ENCODE assay signal across 7 cellular contexts in genomic region chr7:105005486-105005885, GRCh38. TPM values are rescaled to one million over a fixed set of nuclear protein-coding genes. Genes with fewer than 3 reads are reported as not detected.
DNase-seq lines count a peak whose midpoint lies in the region; TF ChIP-seq lines count a peak whose summit lies in the region.
"Not testable (repeated sequence)": the region's sequence is repeated elsewhere in the genome, so short reads cannot be mapped to it uniquely, and the experiment has no call there.

No MANE protein-coding gene starts in this region.

- peaks cover 39% of the 10 kb centered on the region for H3K4me1 Mint-ChIP-seq in Caco-2 (ENCODE audit: low read depth, unreplicated experiment)
- H3K4me1 Mint-ChIP-seq in activated T-helper 2 cell treated with anti-CD3 and anti-CD28 coated beads, Interferon-gamma antibody, Interleukin-2, Interleukin-4, amounts not matched to agents 10 μg/mL and 5 μg/mL and 100 μg/mL, durations not matched to agents 14 hours and 24 hours and 36 hours (ENCODE audit: low read depth): peaks cover 75% of the 10 kb centered on the region
- peaks cover 60% of the 10 kb centered on the region for H3K4me1 Mint-ChIP-seq in nephron progenitor cell
- peaks cover 95% of the 10 kb centered on the region for H3K4me1 Mint-ChIP-seq in stimulated activated naive CD8-positive, alpha-beta T cell treated with anti-CD3 and anti-CD28 coated beads, Interleukin-15, Interleukin-2, amounts not matched to agents 100 ng/mL and 50 ng/mL, for 24 hours (ENCODE audit: low read depth)

- H2AFZ ChIP-seq in hepatocyte: not testable (repeated sequence)

- peaks cover 86% of the 10 kb centered on the region for H3K36me3 Mint-ChIP-seq in Caco-2 (ENCODE audit: insufficient read depth, unreplicated experiment)
- H3K36me3 Mint-ChIP-seq in activated T-helper 2 cell treated with anti-CD3 and anti-CD28 coated beads, Interferon-gamma antibody, Interleukin-2, Interleukin-4, amounts not matched to agents 10 μg/mL and 5 μg/mL and 100 μg/mL, durations not matched to agents 14 hours and 24 hours and 36 hours (ENCODE audit: low read depth): peaks cover 75% of the 10 kb centered on the region
- peaks cover 77% of the 10 kb centered on the region for H3K36me3 Mint-ChIP-seq in nephron progenitor cell (ENCODE audit: low read depth)
- H3K36me3 Mint-ChIP-seq in stimulated activated naive CD8-positive, alpha-beta T cell treated with anti-CD3 and anti-CD28 coated beads, Interleukin-15, Interleukin-2, amounts not matched to agents 100 ng/mL and 50 ng/mL, for 24 hours (ENCODE audit: low read depth): peaks cover 67% of the 10 kb centered on the region

- H3K4me3 ChIP-seq in Caco-2 (ENCODE audit: low read depth, low read length); coronary artery; hepatocyte: not testable (repeated sequence)

- POLR2A ChIA-PET in Caco-2 (lab: Charles Lee): interaction anchor here (1.2 to 3.1 kb wide), 2 partner anchors 15 to 21 kb away, joined by 5 to 20 read pairs; no protein-coding TSS in a partner anchor

- WGBS in hepatocyte (ENCODE audit: low lambda C conversion rate, missing lambda C conversion rate): 95% methylated on average over 12 of the region's 12 CpGs

- H3K27ac Mint-ChIP-seq in Caco-2 (ENCODE audit: unreplicated experiment) (peak overlapping the region; percentile 64), nephron progenitor cell (peak overlapping the region; percentile 79)
- peak overlapping the region; percentile 51 for H3K27ac Mint-ChIP-seq in activated T-helper 2 cell treated with anti-CD3 and anti-CD28 coated beads, Interferon-gamma antibody, Interleukin-2, Interleukin-4, amounts not matched to agents 10 μg/mL and 5 μg/mL and 100 μg/mL, durations not matched to agents 14 hours and 24 hours and 36 hours
- H3K27ac Mint-ChIP-seq in stimulated activated naive CD8-positive, alpha-beta T cell treated with anti-CD3 and anti-CD28 coated beads, Interleukin-15, Interleukin-2, amounts not matched to agents 100 ng/mL and 50 ng/mL, for 24 hours: peak overlapping the region; percentile 14

- peak overlapping the region; percentile 77 for H3K4me2 ChIP-seq in hepatocyte

- not testable (repeated sequence) for H3K36me3 ChIP-seq in Caco-2 (ENCODE audit: control insufficient read depth, insufficient read depth, low read length); hepatocyte (replicated peaks; ENCODE audit: insufficient read depth, low read depth)

- H3K9me3 Mint-ChIP-seq in Caco-2 (ENCODE audit: unreplicated experiment); activated T-helper 2 cell treated with anti-CD3 and anti-CD28 coated beads, Interferon-gamma antibody, Interleukin-2, Interleukin-4, amounts not matched to agents 10 μg/mL and 5 μg/mL and 100 μg/mL, durations not matched to agents 14 hours and 24 hours and 36 hours; stimulated activated naive CD8-positive, alpha-beta T cell treated with anti-CD3 and anti-CD28 coated beads, Interleukin-15, Interleukin-2, amounts not matched to agents 100 ng/mL and 50 ng/mL, for 24 hours: not testable (repeated sequence)
- peaks cover 17% of the 10 kb centered on the region for H3K9me3 Mint-ChIP-seq in nephron progenitor cell

- not testable (repeated sequence) for H3K9me3 ChIP-seq in Caco-2; hepatocyte (ENCODE audit: low read depth)

- not testable (repeated sequence) for H3K27me3 ChIP-seq in Caco-2 (replicated peaks; ENCODE audit: control insufficient read depth, insufficient read depth, low read length); hepatocyte

- H3K27me3 Mint-ChIP-seq in Caco-2 (ENCODE audit: insufficient read depth, unreplicated experiment); activated T-helper 2 cell treated with anti-CD3 and anti-CD28 coated beads, Interferon-gamma antibody, Interleukin-2, Interleukin-4, amounts not matched to agents 10 μg/mL and 5 μg/mL and 100 μg/mL, durations not matched to agents 14 hours and 24 hours and 36 hours (ENCODE audit: low read depth); nephron progenitor cell (ENCODE audit: low read depth, poor library complexity); stimulated activated naive CD8-positive, alpha-beta T cell treated with anti-CD3 and anti-CD28 coated beads, Interleukin-15, Interleukin-2, amounts not matched to agents 100 ng/mL and 50 ng/mL, for 24 hours: not testable (repeated sequence)

- H3K9me2 ChIP-seq in hepatocyte (replicated peaks; ENCODE audit: insufficient read depth): not testable (repeated sequence)

- H3K4me1 ChIP-seq in Caco-2 (peaks cover 72% of the 10 kb centered on the region), hepatocyte (ENCODE audit: insufficient read depth) (peaks cover 56% of the 10 kb centered on the region)

- not testable (repeated sequence) for TF ChIP-seq CTCF in Caco-2 (IDR thresholded peaks at IDR 0.05; ENCODE audit: insufficient read depth in 1 of 2, low read depth in 1 of 2, low read length in 1 of 2, severe bottlenecking in 1 of 2, unreplicated experiment in 1 of 2); VCaP (conservative IDR thresholded peaks at IDR 0.05); coronary artery (IDR thresholded peaks at IDR 0.05); hepatocyte (IDR thresholded peaks at IDR 0.05; ENCODE audit: poor library complexity); nephron progenitor cell (IDR thresholded peaks at IDR 0.05)

- H3K4me3 Mint-ChIP-seq in Caco-2 (ENCODE audit: unreplicated experiment): peak overlapping the region; percentile 64
- not testable (repeated sequence) for H3K4me3 Mint-ChIP-seq in activated T-helper 2 cell treated with anti-CD3 and anti-CD28 coated beads, Interferon-gamma antibody, Interleukin-2, Interleukin-4, amounts not matched to agents 10 μg/mL and 5 μg/mL and 100 μg/mL, durations not matched to agents 14 hours and 24 hours and 36 hours (ENCODE audit: low read depth); stimulated activated naive CD8-positive, alpha-beta T cell treated with anti-CD3 and anti-CD28 coated beads, Interleukin-15, Interleukin-2, amounts not matched to agents 100 ng/mL and 50 ng/mL, for 24 hours
- peak overlapping the region; percentile 16 for H3K4me3 Mint-ChIP-seq in nephron progenitor cell

- H3K27ac ChIP-seq in VCaP (peak overlapping the region; percentile 100), coronary artery (peak overlapping the region; percentile 19 to 90), hepatocyte (peak overlapping the region; percentile 71)

- intact Hi-C loops in Caco-2 (cut with micrococcal nuclease; ENCODE audit: unreplicated experiment); activated T-helper 2 cell treated with anti-CD3 and anti-CD28 coated beads, Interferon-gamma antibody, Interleukin-2, Interleukin-4, amounts not matched to agents 10 μg/mL and 5 μg/mL and 100 μg/mL, durations not matched to agents 14 hours and 24 hours and 36 hours (cut with micrococcal nuclease): not testable (repeated sequence)

- not testable (repeated sequence) for DNase-seq in Caco-2; activated T-helper 2 cell treated with anti-CD3 and anti-CD28 coated beads, Interferon-gamma antibody, Interleukin-2, Interleukin-4, amounts not matched to agents 10 μg/mL and 5 μg/mL and 100 μg/mL, durations not matched to agents 14 hours and 24 hours and 36 hours (ENCODE audit: low spot score); coronary artery (ENCODE audit: low spot score); hepatocyte (ENCODE audit: low spot score); nephron progenitor cell

- H4K20me1 ChIP-seq in hepatocyte (ENCODE audit: insufficient read depth, poor library complexity, severe bottlenecking): not testable (repeated sequence)

- not testable (repeated sequence) for BruUV-seq in Caco-2 (replicated peaks; lab: Mats Ljungman, UMichigan)

- CTCF ChIA-PET in Caco-2 (lab: Charles Lee): interaction anchor here (2.4 to 2.5 kb wide), 2 partner anchors 21 to 24 kb away, joined by 10 to 11 read pairs; no protein-coding TSS in a partner anchor

- peaks cover 38% of the 10 kb centered on the region for H3K79me2 ChIP-seq in hepatocyte

RNA-seq across cellular contexts. Expression of gene KMT2E, which starts 8.5 kb away (rescaled TPM):
- total RNA-seq in Caco-2 (2022) (61.4 and 63.1 TPM in 2 replicates), hepatocyte (65.8 and 69.7 TPM in 2 replicates)
- 134 and 135 TPM in 2 replicates for total RNA-seq in activated T-helper 2 cell treated with anti-CD3 and anti-CD28 coated beads, Interferon-gamma antibody, Interleukin-2, Interleukin-4, amounts not matched to agents 10 μg/mL and 5 μg/mL and 100 μg/mL, durations not matched to agents 14 hours and 24 hours and 36 hours
- polyA plus RNA-seq in hepatocyte: 70.8 and 80.7 TPM in 2 replicates

Comparison
In these comparisons a context has a peak if more than half of its experiments do, and no peak if none do; other contexts are left out.
1. H3K27ac Mint-ChIP-seq: peak in every context shown above with its lines; median percentile 79 in nephron progenitor cell; 64 in Caco-2; 51 in activated T-helper 2 cell treated with anti-CD3 and anti-CD28 coated beads, Interferon-gamma antibody, Interleukin-2, Interleukin-4, amounts not matched to agents 10 μg/mL and 5 μg/mL and 100 μg/mL, durations not matched to agents 14 hours and 24 hours and 36 hours; 14 in stimulated activated naive CD8-positive, alpha-beta T cell treated with anti-CD3 and anti-CD28 coated beads, Interleukin-15, Interleukin-2, amounts not matched to agents 100 ng/mL and 50 ng/mL, for 24 hours.